Comparison of ENCODE assay signal across 8 cellular contexts in the genomic region with DNA sequence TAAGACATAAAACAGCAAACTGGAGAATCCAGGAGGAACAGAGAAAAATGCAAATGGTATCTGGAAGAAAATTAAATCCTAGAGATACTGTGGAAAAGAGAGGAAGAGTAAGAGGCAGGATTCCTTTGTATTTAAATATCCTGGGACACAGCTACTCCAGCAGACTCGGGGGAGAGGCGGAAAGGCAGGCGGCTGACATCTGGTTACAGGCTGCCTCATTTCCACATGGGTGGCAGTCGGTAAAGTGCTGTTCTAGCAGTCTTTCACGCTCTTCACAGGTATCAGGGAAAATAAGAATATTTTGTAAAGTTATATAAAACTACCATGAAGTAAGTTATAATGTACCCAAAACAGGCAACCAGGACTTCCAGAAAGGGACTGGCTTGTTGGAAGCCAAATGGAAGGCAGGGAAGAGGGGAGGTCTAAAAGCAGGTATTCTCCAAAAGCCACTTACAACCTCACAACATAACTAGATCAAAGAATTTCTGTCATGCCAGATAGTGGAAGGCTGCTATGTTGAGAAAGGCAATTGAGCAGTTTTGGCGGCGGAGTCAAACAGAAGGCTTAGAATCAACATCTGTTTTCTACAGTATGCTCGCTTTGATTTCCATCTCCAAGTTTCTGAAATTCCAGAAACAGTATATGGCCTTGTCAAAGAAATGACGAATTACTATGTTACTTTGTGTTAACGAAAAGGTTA. TPM values are rescaled to one million over a fixed set of nuclear protein-coding genes. Genes with fewer than 3 reads are reported as not detected.
DNase-seq lines count a peak whose midpoint lies in the region; ATAC-seq and TF ChIP-seq lines count a peak whose summit lies in the region.

No MANE protein-coding gene starts in this region.

- peaks cover 11% of the 10 kb centered on the region for H3K36me3 Mint-ChIP-seq in activated CD8-positive, alpha-beta memory T cell treated with anti-CD3 and anti-CD28 coated beads, Interleukin-2, amount 10 ng/mL, durations not matched to agents 7 days and 5 days

- H3K9me3 ChIP-seq in breast epithelium: no peaks in the 10 kb centered on the region
- no peaks in the 10 kb centered on the region for H3K9me3 ChIP-seq in lower lobe of right lung
- H3K9me3 ChIP-seq in thyroid gland: no peaks in the 10 kb centered on the region

- TF ChIP-seq POLR2A in breast epithelium (IDR thresholded peaks at IDR 0.05) (no peak), thyroid gland (IDR thresholded peaks at IDR 0.05) (no peak)

- H3K9me3 Mint-ChIP-seq in activated CD8-positive, alpha-beta memory T cell treated with anti-CD3 and anti-CD28 coated beads, Interleukin-2, amount 10 ng/mL, durations not matched to agents 7 days and 5 days (ENCODE audit: low read depth): peaks cover 2% of the 10 kb centered on the region

- H3K27me3 ChIP-seq in breast epithelium (no peaks in the 10 kb centered on the region), lower lobe of right lung (ENCODE audit: low read depth) (no peaks in the 10 kb centered on the region), thyroid gland (no peaks in the 10 kb centered on the region)

- no peak overlapping the region for H3K27ac Mint-ChIP-seq in activated CD8-positive, alpha-beta memory T cell treated with anti-CD3 and anti-CD28 coated beads, Interleukin-2, amount 10 ng/mL, durations not matched to agents 7 days and 5 days

- ATAC-seq in activated CD8-positive, alpha-beta memory T cell treated with anti-CD3 and anti-CD28 coated beads, Interleukin-2, amount 10 ng/mL, durations not matched to agents 7 days and 5 days: no peak
- ATAC-seq in lower lobe of right lung: no peak
- no peak for ATAC-seq in HG03135 (IDR thresholded peaks at IDR 0.05; ENCODE audit: unreplicated experiment)

- TF ChIP-seq CTCF in breast epithelium (IDR thresholded peaks at IDR 0.05): no peak
- no peak for TF ChIP-seq CTCF in lower lobe of right lung (IDR thresholded peaks at IDR 0.05)
- TF ChIP-seq CTCF in thyroid gland (IDR thresholded peaks at IDR 0.05): no peak

- H3K36me3 ChIP-seq in breast epithelium: no peaks in the 10 kb centered on the region
- H3K36me3 ChIP-seq in lower lobe of right lung: no peaks in the 10 kb centered on the region
- H3K36me3 ChIP-seq in thyroid gland: no peaks in the 10 kb centered on the region

- 46 to 49% methylated on average over 10 of the region's 10 CpGs for WGBS in thyroid gland, 2 donors

- H3K27me3 Mint-ChIP-seq in activated CD8-positive, alpha-beta memory T cell treated with anti-CD3 and anti-CD28 coated beads, Interleukin-2, amount 10 ng/mL, durations not matched to agents 7 days and 5 days: peaks cover 25% of the 10 kb centered on the region

- CTCF ChIA-PET in activated CD8-positive, alpha-beta memory T cell treated with anti-CD3 and anti-CD28 coated beads, Interleukin-2, amount 10 ng/mL, durations not matched to agents 7 days and 5 days (lab: Charles Lee): interaction anchor here (0.9 kb wide), 1 partner anchor 286 kb away, joined by 3 read pairs; no protein-coding TSS in a partner anchor

- H3K4me3 ChIP-seq in breast epithelium: peak overlapping the region; percentile 75 to 89 (median 89)
- H3K4me3 ChIP-seq in lower lobe of right lung: peak overlapping the region; percentile 74
- H3K4me3 ChIP-seq in thyroid gland (replicated peaks in 1 of 3): peak overlapping the region in 1 of 3 donors; percentile 63

- H3K4me1 Mint-ChIP-seq in activated CD8-positive, alpha-beta memory T cell treated with anti-CD3 and anti-CD28 coated beads, Interleukin-2, amount 10 ng/mL, durations not matched to agents 7 days and 5 days: peaks cover 20% of the 10 kb centered on the region

- no peaks in the 10 kb centered on the region for H3K4me1 ChIP-seq in breast epithelium
- H3K4me1 ChIP-seq in lower lobe of right lung: peaks cover 22% of the 10 kb centered on the region
- peaks cover 0 to 6% of the 10 kb centered on the region in 2 donors for H3K4me1 ChIP-seq in thyroid gland

- no peak for DNase-seq in activated CD8-positive, alpha-beta memory T cell treated with anti-CD3 and anti-CD28 coated beads, Interleukin-2, amount 10 ng/mL, durations not matched to agents 7 days and 5 days
- no peak for DNase-seq in activated CD8-positive, alpha-beta memory T cell treated with anti-CD3 and anti-CD28 coated beads for 24 hours
- DNase-seq in breast epithelium (ENCODE audit: low spot score in 2 of 2) (no peak), lower lobe of right lung (no peak), thyroid gland (peak; percentile 10 to 14), GM03348 (ENCODE audit: low spot score) (no peak), H4 (ENCODE audit: low spot score) (no peak)

- peak overlapping the region; percentile 79 for H3K4me3 Mint-ChIP-seq in activated CD8-positive, alpha-beta memory T cell treated with anti-CD3 and anti-CD28 coated beads, Interleukin-2, amount 10 ng/mL, durations not matched to agents 7 days and 5 days

- H3K27ac ChIP-seq in breast epithelium (peak overlapping the region; percentile 0 to 85), lower lobe of right lung (no peak overlapping the region), thyroid gland (peak overlapping the region in 2 of 3 donors; percentile 84 to 89)

- intact Hi-C loops in breast epithelium (cut with DNase I; ENCODE audit: low total_unique reads) (loop anchor here (10.0 kb wide), 1 partner anchor 55 kb away; a partner anchor contains a TSS), lower lobe of right lung (cut with DNase I) (no loop called here), thyroid gland (cut with DNase I) (no loop called here)

RNA-seq across cellular contexts. Expression of a gene that starts 1.3 kb away (rescaled TPM):
- 1 to 10 TPM; 3.7 to 4.6 TPM for total RNA-seq in activated CD8-positive, alpha-beta memory T cell treated with anti-CD3 and anti-CD28 coated beads, Interleukin-2, amount 10 ng/mL, durations not matched to agents 7 days and 5 days
- 10 to 100 TPM in 1 of 3 donors, 1 to 10 TPM in 2; 6.6 to 21.8 (median 8.8) TPM for total RNA-seq in breast epithelium
- 6.8 TPM for total RNA-seq in lower lobe of right lung
- 1 to 10 TPM; 5.5 to 8.0 (median 7.2) TPM for total RNA-seq in thyroid gland
- 16.1 and 22.0 TPM in 2 replicates for total RNA-seq in H4 (2014; rRNA removed; shearing (Covaris generic))

RNA-seq across cellular contexts. Expression of a gene that starts 53.0 kb away (rescaled TPM):
- total RNA-seq in activated CD8-positive, alpha-beta memory T cell treated with anti-CD3 and anti-CD28 coated beads, Interleukin-2, amount 10 ng/mL, durations not matched to agents 7 days and 5 days: 1 to 10 TPM; 1.8 to 7.2 TPM
- total RNA-seq in breast epithelium (100 to 1,000 TPM in 2 of 3 donors, 10 to 100 TPM in 1; 55.7 to 170 (median 118) TPM), lower lobe of right lung (39.1 TPM), thyroid gland (100 to 1,000 TPM; 157 to 327 (median 202) TPM)
- total RNA-seq in H4 (2014; rRNA removed; shearing (Covaris generic)): 17.1 and 20.4 TPM in 2 replicates

Comparison
In these comparisons a context has a peak if more than half of its experiments do, and no peak if none do; other contexts are left out.
1. DNase-seq: peak in thyroid gland (2 of 2); none in activated CD8-positive, alpha-beta memory T cell treated with anti-CD3 and anti-CD28 coated beads, Interleukin-2, amount 10 ng/mL, durations not matched to agents 7 days and 5 days (single experiment), activated CD8-positive, alpha-beta memory T cell treated with anti-CD3 and anti-CD28 coated beads for 24 hours (single experiment), breast epithelium (0 of 2), lower lobe of right lung (single experiment), GM03348 (single experiment) and H4 (single experiment).